In genomic region chr20:62119591-62120364, GRCh38 we compare ENCODE assay signal across 10 cellular contexts. TPM values are rescaled to one million over a fixed set of nuclear protein-coding genes. Genes with fewer than 3 reads are reported as not detected.
DNase-seq lines count a peak whose midpoint lies in the region; ATAC-seq, FAIRE-seq and TF ChIP-seq lines count a peak whose summit lies in the region.
"Had no signal": no experiment of that assay in that cellular context is flagged by ENCODE, and none has a peak within 500 bp of the region (broad histone marks: within the 10 kb centered on the region; RNA-seq: fewer than 3 reads in every experiment).

No MANE protein-coding gene starts in this region.

- no peak overlapping the region for H3K4me3 Mint-ChIP-seq in activated CD8-positive, alpha-beta T cell treated with anti-CD3 and anti-CD28 coated beads, Interleukin-2, amount 10 ng/mL, durations not matched to agents 7 days and 5 days
- no peak overlapping the region for H3K4me3 Mint-ChIP-seq in activated CD8-positive, alpha-beta T cell treated with anti-CD3 and anti-CD28 coated beads for 36 hours

- H3K27ac Mint-ChIP-seq in activated CD8-positive, alpha-beta T cell treated with anti-CD3 and anti-CD28 coated beads, Interleukin-2, amount 10 ng/mL, durations not matched to agents 7 days and 5 days, result peak overlapping the region; percentile 35
- H3K27ac Mint-ChIP-seq in activated CD8-positive, alpha-beta T cell treated with anti-CD3 and anti-CD28 coated beads for 36 hours, result no peak overlapping the region

- DNase-seq in activated CD8-positive, alpha-beta T cell treated with anti-CD3 and anti-CD28 coated beads, Interleukin-2, amount 10 ng/mL, durations not matched to agents 7 days and 5 days, result no peak
- DNase-seq in activated CD8-positive, alpha-beta T cell treated with anti-CD3 and anti-CD28 coated beads for 36 hours, result no peak
- DNase-seq in kidney (peak; percentile 64), thyroid gland (peak; percentile 90 to 91), NCI-H1694 treated with DMSO at 0.1 percent for 48 hours (lab: John Stamatoyannopoulos, UW) (no peak)
- DNase-seq: activated CD8-positive, alpha-beta memory T cell treated with anti-CD3 and anti-CD28 coated beads, Interleukin-2, amount 50 U/mL, for 4 hours; NCI-H146; substantia nigra had no signal

- H3K9me3 Mint-ChIP-seq in activated CD8-positive, alpha-beta T cell treated with anti-CD3 and anti-CD28 coated beads, Interleukin-2, amount 10 ng/mL, durations not matched to agents 7 days and 5 days (ENCODE audit: insufficient read depth), result peaks cover 5% of the 10 kb centered on the region
- H3K9me3 Mint-ChIP-seq in activated CD8-positive, alpha-beta T cell treated with anti-CD3 and anti-CD28 coated beads for 36 hours, result peaks cover 9% of the 10 kb centered on the region

- POLR2A ChIA-PET in activated CD8-positive, alpha-beta T cell treated with anti-CD3 and anti-CD28 coated beads, Interleukin-2, amount 10 ng/mL, durations not matched to agents 7 days and 5 days (lab: Charles Lee), result interaction anchor here (2.6 to 3.6 kb wide), 2 partner anchors 22 to 54 kb away, joined by 18 to 21 read pairs; partner anchors contain the start of genes PSMA7, SS18L1 and TAF4
- POLR2A ChIA-PET in activated CD8-positive, alpha-beta T cell treated with anti-CD3 and anti-CD28 coated beads for 36 hours (lab: Charles Lee), result interaction anchor here (0.9 to 3.5 kb wide), 5 partner anchors 8 to 53 kb away, joined by 3 to 14 read pairs (median 3); partner anchors contain the start of gene TAF4

- intact Hi-C loops in activated CD8-positive, alpha-beta T cell treated with anti-CD3 and anti-CD28 coated beads for 36 hours (cut with micrococcal nuclease), result loop anchor here (5.0 to 10.0 kb wide), 2 partner anchors 52 to 95 kb away; partner anchors contain the start of gene TAF4
- intact Hi-C loops in kidney (cut with DNase I) (no loop called here), thyroid gland (cut with DNase I) (loop anchor here (5.0 kb wide), 1 partner anchor 52 kb away; the partner anchor contains the start of gene TAF4)

- H3K9ac ChIP-seq in kidney (ENCODE audit: low read length in 2 of 2), result peak overlapping the region in 1 of 2 donors; percentile 24
- H3K9ac ChIP-seq: parathyroid adenoma had no signal

- H3K27me3 Mint-ChIP-seq in activated CD8-positive, alpha-beta T cell treated with anti-CD3 and anti-CD28 coated beads, Interleukin-2, amount 10 ng/mL, durations not matched to agents 7 days and 5 days (ENCODE audit: low read depth), result no peaks in the 10 kb centered on the region
- H3K27me3 Mint-ChIP-seq in activated CD8-positive, alpha-beta T cell treated with anti-CD3 and anti-CD28 coated beads for 36 hours, result no peaks in the 10 kb centered on the region

- no peaks in the 10 kb centered on the region for H3K27me3 ChIP-seq in thyroid gland

- FAIRE-seq in kidney (lab: Jason Lieb, UNC), result no peak

- H3K36me3 Mint-ChIP-seq in activated CD8-positive, alpha-beta T cell treated with anti-CD3 and anti-CD28 coated beads, Interleukin-2, amount 10 ng/mL, durations not matched to agents 7 days and 5 days (ENCODE audit: low read depth), result peaks cover 14% of the 10 kb centered on the region
- H3K36me3 Mint-ChIP-seq in activated CD8-positive, alpha-beta T cell treated with anti-CD3 and anti-CD28 coated beads for 36 hours (ENCODE audit: low read depth), result peaks cover 9% of the 10 kb centered on the region

- CTCF ChIA-PET in activated CD8-positive, alpha-beta T cell treated with anti-CD3 and anti-CD28 coated beads, Interleukin-2, amount 10 ng/mL, durations not matched to agents 7 days and 5 days (lab: Charles Lee), result interaction anchor here (0.7 to 1.1 kb wide), 2 partner anchors 94 to 108 kb away, joined by 3 read pairs; no protein-coding TSS in a partner anchor
- CTCF ChIA-PET in activated CD8-positive, alpha-beta T cell treated with anti-CD3 and anti-CD28 coated beads for 36 hours (lab: Charles Lee), result interaction anchor here (0.9 to 2.1 kb wide), 3 partner anchors 21 to 109 kb away, joined by 3 to 7 read pairs (median 4); no protein-coding TSS in a partner anchor

- TF ChIP-seq POLR2A in thyroid gland (IDR thresholded peaks at IDR 0.05), result peak in 1 of 2 donors; percentile 28

- peak overlapping the region; percentile 32 to 73 for H3K27ac ChIP-seq in kidney (ENCODE audit: low read depth in 2 of 2, low read length in 2 of 2)
- H3K27ac ChIP-seq in thyroid gland, result peak overlapping the region; percentile 35 to 57 (median 52)
- H3K27ac ChIP-seq: parathyroid adenoma had no signal

- no peak for ATAC-seq in activated CD8-positive, alpha-beta T cell treated with anti-CD3 and anti-CD28 coated beads, Interleukin-2, amount 10 ng/mL, durations not matched to agents 7 days and 5 days
- no peak for ATAC-seq in activated CD8-positive, alpha-beta T cell treated with anti-CD3 and anti-CD28 coated beads for 36 hours
- ATAC-seq in HG02885 (IDR thresholded peaks at IDR 0.05; ENCODE audit: poor library complexity, unreplicated experiment), result no peak

- no peaks in the 10 kb centered on the region for H3K9me3 ChIP-seq in kidney (ENCODE audit: control insufficient read depth in 1 of 2, low read length in 2 of 2)
- no peaks in the 10 kb centered on the region for H3K9me3 ChIP-seq in thyroid gland

- peaks cover 48% of the 10 kb centered on the region for H3K4me1 Mint-ChIP-seq in activated CD8-positive, alpha-beta T cell treated with anti-CD3 and anti-CD28 coated beads, Interleukin-2, amount 10 ng/mL, durations not matched to agents 7 days and 5 days (ENCODE audit: low read depth)
- H3K4me1 Mint-ChIP-seq in activated CD8-positive, alpha-beta T cell treated with anti-CD3 and anti-CD28 coated beads for 36 hours (ENCODE audit: low read depth), result peaks cover 50% of the 10 kb centered on the region

- H3K4me3 ChIP-seq in kidney (ENCODE audit: low read length in 2 of 2), result peak overlapping the region in 1 of 2 donors; percentile 30
- no peak overlapping the region for H3K4me3 ChIP-seq in thyroid gland (replicated peaks in 1 of 3)

- peaks cover 0 to 3% of the 10 kb centered on the region in 2 donors for H3K36me3 ChIP-seq in kidney (ENCODE audit: control insufficient read depth in 1 of 2, insufficient read depth in 2 of 2, low read length in 2 of 2)
- no peaks in the 10 kb centered on the region for H3K36me3 ChIP-seq in thyroid gland

- H3K4me1 ChIP-seq in kidney (ENCODE audit: control insufficient read depth in 1 of 2, insufficient read depth in 1 of 2, low read depth in 1 of 2, low read length in 2 of 2) (peaks cover 10 to 26% of the 10 kb centered on the region in 2 donors), thyroid gland (peaks cover 27 to 37% of the 10 kb centered on the region in 2 donors)

- 45 to 54% methylated on average over 6 to 10 of the region's 10 CpGs for whole genome bisulfite sequencing in thyroid gland, 2 donors

- no peak for TF ChIP-seq CTCF in activated CD8-positive, alpha-beta T cell treated with anti-CD3 and anti-CD28 coated beads for 36 hours (IDR thresholded peaks at IDR 0.05)
- no peak for TF ChIP-seq CTCF in kidney (IDR thresholded peaks at IDR 0.05; ENCODE audit: borderline replicate concordance, extremely low read depth, insufficient read depth)
- TF ChIP-seq CTCF in thyroid gland (IDR thresholded peaks at IDR 0.05), result no peak

RNA-seq across cellular contexts. Expression of gene LSM14B, which starts 2.5 kb away (rescaled TPM):
- 10 to 100 TPM; 42.4 to 42.8 TPM for total RNA-seq in activated CD8-positive, alpha-beta T cell treated with anti-CD3 and anti-CD28 coated beads, Interleukin-2, amount 10 ng/mL, durations not matched to agents 7 days and 5 days
- total RNA-seq in activated CD8-positive, alpha-beta T cell treated with anti-CD3 and anti-CD28 coated beads for 36 hours, result 10 to 100 TPM; 33.5 to 35.6 TPM
- total RNA-seq in kidney, result 31.6 TPM
- 18.0 TPM for polyA plus RNA-seq in kidney (ENCODE audit: insufficient read depth, low read depth, low replicate concordance)
- 10 to 100 TPM; 25.3 to 27.9 (median 25.6) TPM for total RNA-seq in thyroid gland

RNA-seq across cellular contexts. Expression of gene PSMA7, which starts 23.4 kb away (rescaled TPM):
- total RNA-seq in activated CD8-positive, alpha-beta T cell treated with anti-CD3 and anti-CD28 coated beads, Interleukin-2, amount 10 ng/mL, durations not matched to agents 7 days and 5 days, result 100 to 1,000 TPM; 333 to 352 TPM
- 100 to 1,000 TPM; 286 to 289 TPM for total RNA-seq in activated CD8-positive, alpha-beta T cell treated with anti-CD3 and anti-CD28 coated beads for 36 hours
- total RNA-seq in kidney, result 190 TPM
- polyA plus RNA-seq in kidney (ENCODE audit: insufficient read depth, low read depth, low replicate concordance), result 315 TPM
- 100 to 1,000 TPM; 213 to 288 (median 261) TPM for total RNA-seq in thyroid gland

RNA-seq across cellular contexts. Expression of gene SS18L1, which starts 23.8 kb away (rescaled TPM):
- total RNA-seq in activated CD8-positive, alpha-beta T cell treated with anti-CD3 and anti-CD28 coated beads, Interleukin-2, amount 10 ng/mL, durations not matched to agents 7 days and 5 days, result 10 to 100 TPM; 15.9 to 17.9 TPM
- total RNA-seq in activated CD8-positive, alpha-beta T cell treated with anti-CD3 and anti-CD28 coated beads for 36 hours, result 10 to 100 TPM; 15.3 to 16.1 TPM
- total RNA-seq in kidney (12.0 TPM), thyroid gland (10 to 100 TPM; 12.2 to 22.0 (median 15.2) TPM)
- 6.5 TPM for polyA plus RNA-seq in kidney (ENCODE audit: insufficient read depth, low read depth, low replicate concordance)

RNA-seq across cellular contexts. Expression of gene TAF4, which starts 54.1 kb away (rescaled TPM):
- 10 to 100 TPM; 24.0 to 24.1 TPM for total RNA-seq in activated CD8-positive, alpha-beta T cell treated with anti-CD3 and anti-CD28 coated beads, Interleukin-2, amount 10 ng/mL, durations not matched to agents 7 days and 5 days
- 10 to 100 TPM; 14.1 to 15.9 TPM for total RNA-seq in activated CD8-positive, alpha-beta T cell treated with anti-CD3 and anti-CD28 coated beads for 36 hours
- 18.4 TPM for total RNA-seq in kidney
- polyA plus RNA-seq in kidney (ENCODE audit: insufficient read depth, low read depth, low replicate concordance), result 3.7 TPM
- total RNA-seq in thyroid gland, result 10 to 100 TPM; 13.9 to 22.0 (median 18.6) TPM

Comparison
In these comparisons a context has a peak if more than half of its experiments do, and no peak if none do; other contexts are left out.
1. DNase-seq: peak in kidney (single experiment) and thyroid gland (2 of 2); none in activated CD8-positive, alpha-beta T cell treated with anti-CD3 and anti-CD28 coated beads, Interleukin-2, amount 10 ng/mL, durations not matched to agents 7 days and 5 days (single experiment), activated CD8-positive, alpha-beta T cell treated with anti-CD3 and anti-CD28 coated beads for 36 hours (single experiment) and NCI-H1694 treated with DMSO at 0.1 percent for 48 hours (single experiment).